Comparison of ENCODE assay signal across 11 cellular contexts in the genomic region with DNA sequence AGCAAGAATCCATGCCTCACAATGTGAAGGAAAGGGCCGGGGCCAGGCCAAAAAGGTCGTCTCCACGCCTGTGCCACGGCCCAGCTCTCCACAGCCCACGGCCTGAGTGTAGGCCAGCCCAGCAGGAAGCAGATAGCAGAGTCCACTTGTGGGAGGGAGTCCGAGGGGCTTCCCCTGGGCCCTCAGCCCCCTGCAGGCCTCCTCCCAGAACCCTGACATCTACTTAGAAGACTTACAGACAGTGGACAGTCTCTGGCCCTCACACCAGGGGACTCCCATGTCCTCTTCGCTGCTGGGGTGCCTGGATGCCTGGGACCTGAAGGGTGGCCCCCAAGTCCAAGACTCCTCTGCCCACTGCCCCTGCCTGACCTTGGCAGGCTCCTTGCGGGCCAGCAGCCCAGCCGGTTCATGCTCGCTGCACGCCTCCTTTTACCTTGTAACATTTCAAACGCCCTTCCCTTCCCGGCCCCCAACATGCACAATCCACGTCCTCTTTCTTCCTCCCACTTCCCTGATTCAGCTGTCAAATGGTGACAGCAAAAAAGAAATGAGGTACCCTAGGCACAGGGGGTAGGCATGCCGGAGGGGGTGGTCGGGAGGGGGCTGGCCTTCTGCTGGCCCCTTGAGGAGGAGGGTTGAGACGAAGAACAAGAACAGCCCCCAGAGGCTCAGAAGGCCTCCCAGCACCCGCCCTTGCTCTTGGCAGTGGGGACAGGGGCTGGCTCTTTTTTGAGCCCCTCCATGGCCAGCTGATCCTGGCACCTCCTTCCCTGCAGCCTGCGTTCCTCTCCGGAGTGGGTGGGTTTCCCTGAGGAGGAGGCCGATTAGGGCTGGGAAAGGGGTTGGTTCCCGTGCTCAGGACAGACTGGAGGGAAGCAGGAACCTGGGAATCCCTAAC. TPM values are rescaled to one million over a fixed set of nuclear protein-coding genes. Genes with fewer than 3 reads are reported as not detected.
DNase-seq lines count a peak whose midpoint lies in the region; ATAC-seq and TF ChIP-seq lines count a peak whose summit lies in the region.
"Had no signal": no experiment of that assay in that cellular context is flagged by ENCODE, and none has a peak within 500 bp of the region (broad histone marks: within the 10 kb centered on the region; RNA-seq: fewer than 3 reads in every experiment).

No MANE protein-coding gene starts in this region.

- H3K36me3 ChIP-seq in Karpas-422 (ENCODE audit: insufficient read depth, low read length) (no peaks in the 10 kb centered on the region), mucosa of stomach (ENCODE audit: control insufficient read depth, insufficient read depth, low read length) (no peaks in the 10 kb centered on the region)

- H3K27ac Mint-ChIP-seq in CD14-positive monocyte: peak overlapping the region; percentile 54 to 98 (median 93)
- H3K27ac Mint-ChIP-seq in activated T-helper 17 cell treated with anti-CD3 and anti-CD28 coated beads, Interleukin-2, amount 50 U/mL, for 72 hours: peak overlapping the region; percentile 100

- H4K20me1 ChIP-seq in Karpas-422 (ENCODE audit: insufficient read depth, low read depth, low read length): no peaks in the 10 kb centered on the region; the same call in 1 of the 2 replicates

- no peaks in the 10 kb centered on the region for H3K27me3 ChIP-seq in Karpas-422 (ENCODE audit: low read length)
- H3K27me3 ChIP-seq in mucosa of stomach (ENCODE audit: control insufficient read depth, insufficient read depth, low read length): peaks cover 4% of the 10 kb centered on the region
- H3K27me3 ChIP-seq: hepatocyte had no signal

- H3K4me1 ChIP-seq in Karpas-422 (ENCODE audit: low read length): peaks cover 57% of the 10 kb centered on the region
- peaks cover 4% of the 10 kb centered on the region for H3K4me1 ChIP-seq in mucosa of stomach (ENCODE audit: control insufficient read depth, insufficient read depth, low read length)

- H3K4me3 ChIP-seq in Karpas-422 (ENCODE audit: low read length): peak overlapping the region; percentile 82
- no peak overlapping the region for H3K4me3 ChIP-seq in mucosa of stomach (ENCODE audit: low read length)
- H3K4me3 ChIP-seq: hepatocyte had no signal

- no peak overlapping the region for H2AFZ ChIP-seq in Karpas-422 (ENCODE audit: low read length)
- H2AFZ ChIP-seq: hepatocyte had no signal

- DNase-seq in CD14-positive monocyte (ENCODE audit: low spot score): no peak
- DNase-seq in Karpas-422: no peak
- no peak for DNase-seq in GM19240 (ENCODE audit: insufficient read length, low spot score)
- no peak for DNase-seq in central memory CD4-positive, alpha-beta T cell
- DNase-seq in islet precursor cell: no peak
- no peak for DNase-seq in NCI-H1694 (lab: John Stamatoyannopoulos, UW)
- DNase-seq: NCI-H187 had no signal

- H3K9me3 ChIP-seq in Karpas-422 (ENCODE audit: low read length) (no peaks in the 10 kb centered on the region), mucosa of stomach (ENCODE audit: control insufficient read depth, low read length) (no peaks in the 10 kb centered on the region)

- H3K9me2 ChIP-seq in Karpas-422 (replicated peaks; ENCODE audit: insufficient read depth, low read length): no peaks in the 10 kb centered on the region

- peaks cover 5 to 11% of the 10 kb centered on the region in 2 donors for H3K36me3 Mint-ChIP-seq in CD14-positive monocyte
- H3K36me3 Mint-ChIP-seq in activated T-helper 17 cell treated with anti-CD3 and anti-CD28 coated beads, Interleukin-2, amount 50 U/mL, for 72 hours (ENCODE audit: low read depth): peaks cover 48% of the 10 kb centered on the region
- H3K36me3 Mint-ChIP-seq: brain had no signal

- H3K27me3 Mint-ChIP-seq in CD14-positive monocyte (ENCODE audit: low read depth in 3 of 3): peaks cover 2 to 5% (median 4%) of the 10 kb centered on the region in 3 donors
- no peaks in the 10 kb centered on the region for H3K27me3 Mint-ChIP-seq in activated T-helper 17 cell treated with anti-CD3 and anti-CD28 coated beads, Interleukin-2, amount 50 U/mL, for 72 hours
- H3K27me3 Mint-ChIP-seq: brain had no signal

- no peak for ATAC-seq in activated T-helper 17 cell treated with anti-CD3 and anti-CD28 coated beads, Interleukin-2, amount 50 U/mL, for 72 hours (replicated peaks)

- peak overlapping the region; percentile 90 for H3K4me2 ChIP-seq in Karpas-422 (ENCODE audit: low read depth, low read length, poor library complexity, severe bottlenecking)
- H3K4me2 ChIP-seq: hepatocyte had no signal

- intact Hi-C loops in CD14-positive monocyte (cut with micrococcal nuclease): loop anchor here in 1 of 2 donors (1.0 kb wide), 1 partner anchor 18 kb away; no protein-coding TSS in a partner anchor

- 0 out of 2 replicates have a peak, but pooled peaks cover 4% of the 10 kb centered on the region for H3K79me2 ChIP-seq in Karpas-422 (ENCODE audit: low read length)
- H3K79me2 ChIP-seq: hepatocyte had no signal

- no peak overlapping the region for H3K27ac ChIP-seq in Karpas-422 (ENCODE audit: low read length)
- H3K27ac ChIP-seq: hepatocyte had no signal

- H3K9ac ChIP-seq in Karpas-422 (ENCODE audit: low read length) (peak overlapping the region; percentile 85), mucosa of stomach (ENCODE audit: low read length) (peak overlapping the region; percentile 37)

- H3K9me3 Mint-ChIP-seq in CD14-positive monocyte: no peaks in the 10 kb centered on the region
- no peaks in the 10 kb centered on the region for H3K9me3 Mint-ChIP-seq in activated T-helper 17 cell treated with anti-CD3 and anti-CD28 coated beads, Interleukin-2, amount 50 U/mL, for 72 hours
- H3K9me3 Mint-ChIP-seq: brain had no signal

- TF ChIP-seq CTCF in CD14-positive monocyte (IDR thresholded peaks at IDR 0.05): no peak

- H3K4me1 Mint-ChIP-seq in CD14-positive monocyte: peaks cover 68% of the 10 kb centered on the region
- H3K4me1 Mint-ChIP-seq in activated T-helper 17 cell treated with anti-CD3 and anti-CD28 coated beads, Interleukin-2, amount 50 U/mL, for 72 hours: peaks cover 27% of the 10 kb centered on the region

- peak overlapping the region; percentile 89 to 96 for H3K4me3 Mint-ChIP-seq in CD14-positive monocyte
- H3K4me3 Mint-ChIP-seq in activated T-helper 17 cell treated with anti-CD3 and anti-CD28 coated beads, Interleukin-2, amount 50 U/mL, for 72 hours: peak overlapping the region; percentile 100
- H3K4me3 Mint-ChIP-seq: brain had no signal

RNA-seq across cellular contexts. Expression of a gene that starts 1.0 kb away (rescaled TPM):
- polyA plus RNA-seq in CD14-positive monocyte: 1 to 10 TPM; 4.0 to 8.3 TPM
- total RNA-seq in Karpas-422 (2014; rRNA removed; shearing (Covaris generic); ENCODE audit: low replicate concordance): 33.4 and 39.2 TPM in 2 replicates
- total RNA-seq in activated T-helper 17 cell treated with anti-CD3 and anti-CD28 coated beads, Interleukin-2, amount 50 U/mL, for 72 hours: 100 to 1,000 TPM; 238 to 281 TPM
- total RNA-seq: hepatocyte had no signal

RNA-seq across cellular contexts. Expression of a gene that starts 16.9 kb away (rescaled TPM):
- polyA plus RNA-seq in CD14-positive monocyte: 10 to 100 TPM; 12.4 to 14.8 TPM
- 26.7 and 44.9 TPM in 2 replicates for total RNA-seq in Karpas-422 (2014; rRNA removed; shearing (Covaris generic); ENCODE audit: low replicate concordance)
- total RNA-seq in activated T-helper 17 cell treated with anti-CD3 and anti-CD28 coated beads, Interleukin-2, amount 50 U/mL, for 72 hours: 10 to 100 TPM; 43.6 to 51.4 TPM

RNA-seq across cellular contexts. Expression of a gene that starts 32.2 kb away (rescaled TPM):
- polyA plus RNA-seq in CD14-positive monocyte: not detected
- not detected in 2 replicates for total RNA-seq in Karpas-422 (2014; rRNA removed; shearing (Covaris generic); ENCODE audit: low replicate concordance)
- under 1 TPM in 1 of 2 donors, not detected in 1; 0.21 TPM for total RNA-seq in activated T-helper 17 cell treated with anti-CD3 and anti-CD28 coated beads, Interleukin-2, amount 50 U/mL, for 72 hours

RNA-seq across cellular contexts. Expression of a gene that starts 38.7 kb away (rescaled TPM):
- polyA plus RNA-seq in CD14-positive monocyte: under 1 TPM; 0.06 to 0.13 TPM
- total RNA-seq in Karpas-422 (2014; rRNA removed; shearing (Covaris generic); ENCODE audit: low replicate concordance): not detected in 2 replicates
- total RNA-seq in activated T-helper 17 cell treated with anti-CD3 and anti-CD28 coated beads, Interleukin-2, amount 50 U/mL, for 72 hours: not detected
- total RNA-seq: hepatocyte had no signal
